Comparison of ENCODE assay signal across 15 cellular contexts in the genomic region with DNA sequence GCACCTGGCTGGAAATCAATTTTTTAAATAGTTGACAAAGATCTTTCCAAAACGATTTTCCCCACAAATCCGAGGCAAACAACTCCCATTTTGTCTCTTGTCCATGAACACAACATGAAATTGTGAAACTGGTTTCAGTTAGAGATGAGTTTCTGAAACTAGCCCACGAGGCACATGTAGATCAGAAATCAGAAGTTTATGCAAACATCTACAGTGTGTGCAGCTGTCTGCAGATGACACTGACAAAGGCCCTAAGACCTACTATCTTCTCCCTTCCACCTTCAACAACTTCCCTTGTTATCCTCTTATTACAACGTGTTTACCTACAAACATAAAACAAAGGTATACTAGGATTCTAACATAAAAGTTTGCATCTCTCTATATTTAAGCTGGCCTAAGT.
DNase-seq lines count a peak whose midpoint lies in the region; ATAC-seq and TF ChIP-seq lines count a peak whose summit lies in the region.
"Had no signal": no experiment of that assay in that cellular context is flagged by ENCODE, and none has a peak within 500 bp of the region (broad histone marks: within the 10 kb centered on the region; RNA-seq: fewer than 3 reads in every experiment).

No MANE protein-coding gene starts in this region.

- H3K27me3 ChIP-seq in breast epithelium: no peaks in the 10 kb centered on the region

- no peak for TF ChIP-seq CTCF in breast epithelium (IDR thresholded peaks at IDR 0.05)

- no peaks in the 10 kb centered on the region for H3K9me3 ChIP-seq in breast epithelium

- H3K27ac ChIP-seq in breast epithelium: no peak overlapping the region

- no peaks in the 10 kb centered on the region for H3K36me3 ChIP-seq in breast epithelium

- no peak for TF ChIP-seq POLR2A in breast epithelium (IDR thresholded peaks at IDR 0.05)

- no peak for DNase-seq in RPMI8226
- DNase-seq in breast epithelium (ENCODE audit: low spot score in 2 of 2): no peak
- DNase-seq: ACHN; activated naive CD8-positive, alpha-beta T cell treated with anti-CD3 and anti-CD28 coated beads for 36 hours; CD8-positive, alpha-beta T cell; EL; stimulated activated CD4-positive, alpha-beta T cell treated with anti-CD3 and anti-CD28 coated beads, Interleukin-15, amount 100 ng/mL, for 24 hours had no signal

- no peaks in the 10 kb centered on the region for H3K4me1 ChIP-seq in breast epithelium

- H3K4me3 ChIP-seq in breast epithelium: no peak overlapping the region

- peak; percentile 92 for ATAC-seq in GM18498 (IDR thresholded peaks at IDR 0.05; ENCODE audit: unreplicated experiment)
- ATAC-seq in GM19438 (IDR thresholded peaks at IDR 0.05; ENCODE audit: low read depth, unreplicated experiment): peak; percentile 85
- ATAC-seq in HG02642 (IDR thresholded peaks at IDR 0.05; ENCODE audit: poor library complexity, unreplicated experiment): peak; percentile 86
- ATAC-seq in HG03354 (IDR thresholded peaks at IDR 0.05; ENCODE audit: poor library complexity, severe bottlenecking, unreplicated experiment): peak; percentile 80
- ATAC-seq in HG02973 (IDR thresholded peaks at IDR 0.05; ENCODE audit: unreplicated experiment): no peak
- no peak for ATAC-seq in GM21737 (IDR thresholded peaks at IDR 0.05; ENCODE audit: unreplicated experiment)
- ATAC-seq: CD8-positive, alpha-beta T cell; esophagus mucosa; Panc1 had no signal

- intact Hi-C loops in breast epithelium (cut with DNase I; ENCODE audit: low total_unique reads): no loop called here

Comparison
In these comparisons a context has a peak if more than half of its experiments do, and no peak if none do; other contexts are left out.
1. ATAC-seq: peak in GM18498 (single experiment), GM19438 (single experiment), HG02642 (single experiment) and HG03354 (single experiment); none in HG02973 (single experiment) and GM21737 (single experiment).